In genomic region chr17:50425682-50426471, GRCh38 we compare ENCODE assay signal across 1 cellular context.
A peak's percentile ranks its signal among the peaks of the same experiment; 100 is the strongest.
TF ChIP-seq lines count a peak whose summit lies in the region.

Gene ACSF2, plus strand, starts transcription at chr17:50426218. Its CDS starts 44 bp downstream, at chr17:50426262.

TF ChIP-seq in HepG2, 621 proteins besides CTCF, POLR2A, EP300 and RAD21 (continued from another document and continues in another):
- 0 out of 2 replicates have a peak, but pooled peaks have one; percentile 21 for TF ChIP-seq TEF (CRISPR knock-in tag; IDR thresholded peaks at IDR 0.05)
- TF ChIP-seq DDIT3 (CRISPR knock-in tag; IDR thresholded peaks at IDR 0.05), result no peak
- TF ChIP-seq ZNF30 (CRISPR knock-in tag; IDR thresholded peaks at IDR 0.05), result no peak
- TF ChIP-seq HES4 (CRISPR knock-in tag; IDR thresholded peaks at IDR 0.05; ENCODE audit: borderline replicate concordance), result peak; percentile 45; the same call in 1 of the 2 replicates
- peak; percentile 86 for TF ChIP-seq DRAP1 (CRISPR knock-in tag; IDR thresholded peaks at IDR 0.05)
- TF ChIP-seq YEATS4 (CRISPR knock-in tag; IDR thresholded peaks at IDR 0.05; ENCODE audit: borderline replicate concordance), result peak; percentile 32; the same call in 1 of the 2 replicates
- no peak for TF ChIP-seq SMAD3 (CRISPR knock-in tag; IDR thresholded peaks at IDR 0.05)
- 0 out of 2 replicates have a peak, but pooled peaks have one; percentile 35 for TF ChIP-seq KLF15 (CRISPR knock-in tag; IDR thresholded peaks at IDR 0.05; ENCODE audit: borderline replicate concordance)
- peak; percentile 34; the same call in 1 of the 2 replicates for TF ChIP-seq ARID4A (CRISPR knock-in tag; IDR thresholded peaks at IDR 0.05; ENCODE audit: borderline replicate concordance)
- TF ChIP-seq ZNF12 (CRISPR knock-in tag; IDR thresholded peaks at IDR 0.05), result no peak
- 0 out of 2 replicates have a peak, but pooled peaks have one; percentile 40 for TF ChIP-seq KDM3A (CRISPR knock-in tag; IDR thresholded peaks at IDR 0.05; ENCODE audit: low read depth)
- no peak for TF ChIP-seq ZNF33A (CRISPR knock-in tag; IDR thresholded peaks at IDR 0.05; ENCODE audit: borderline replicate concordance)
- no peak for TF ChIP-seq ATF5 (CRISPR knock-in tag; IDR thresholded peaks at IDR 0.05; ENCODE audit: low read depth)
- TF ChIP-seq ZNF768 (CRISPR knock-in tag; IDR thresholded peaks at IDR 0.05), result no peak
- no peak for TF ChIP-seq PAWR (CRISPR knock-in tag; IDR thresholded peaks at IDR 0.05; ENCODE audit: borderline replicate concordance)
- no peak for TF ChIP-seq SMYD3 (CRISPR knock-in tag; IDR thresholded peaks at IDR 0.05)
- peak; percentile 60; the same call in 1 of the 2 replicates for TF ChIP-seq ZNF343 (CRISPR knock-in tag; IDR thresholded peaks at IDR 0.05)
- peak; percentile 54; the same call in 1 of the 2 replicates for TF ChIP-seq POGK (CRISPR knock-in tag; conservative IDR thresholded peaks at IDR 0.05)
- TF ChIP-seq CREB3 (CRISPR knock-in tag; IDR thresholded peaks at IDR 0.05), result peak; percentile 72
- TF ChIP-seq BCLAF1 (IDR thresholded peaks at IDR 0.05), result no peak
- TF ChIP-seq ZFP91 (CRISPR knock-in tag; IDR thresholded peaks at IDR 0.05; ENCODE audit: borderline replicate concordance), result peak; percentile 13; the same call in 1 of the 2 replicates
- peak; percentile 23; the same call in 1 of the 2 replicates for TF ChIP-seq MAZ (IDR thresholded peaks at IDR 0.05; ENCODE audit: borderline replicate concordance, low read depth, low read length)
- TF ChIP-seq MAZ (CRISPR knock-in tag; IDR thresholded peaks at IDR 0.05; ENCODE audit: low read depth), result peak; percentile 9; the same call in 1 of the 2 replicates
- TF ChIP-seq MLLT10 (CRISPR knock-in tag; IDR thresholded peaks at IDR 0.05), result no peak
- peak; percentile 75; the same call in 1 of the 2 replicates for TF ChIP-seq MYC (CRISPR knock-in tag; IDR thresholded peaks at IDR 0.05; ENCODE audit: borderline replicate concordance)
- no peak for TF ChIP-seq NR1H2 (CRISPR knock-in tag; IDR thresholded peaks at IDR 0.05; ENCODE audit: borderline replicate concordance, low read depth)
- peak; percentile 24 for TF ChIP-seq PITX1 (CRISPR knock-in tag; IDR thresholded peaks at IDR 0.05)
- no peak for TF ChIP-seq E2F1 (CRISPR knock-in tag; IDR thresholded peaks at IDR 0.05)
- no peak for TF ChIP-seq CCDC6 (CRISPR knock-in tag; IDR thresholded peaks at IDR 0.05)
- TF ChIP-seq MTA1 (CRISPR knock-in tag; IDR thresholded peaks at IDR 0.05; ENCODE audit: borderline replicate concordance), result peak; percentile 37; the same call in 1 of the 2 replicates
- TF ChIP-seq NFIC (IDR thresholded peaks at IDR 0.05; ENCODE audit: low read length), result no peak
- no peak for TF ChIP-seq ZNF543 (CRISPR knock-in tag; IDR thresholded peaks at IDR 0.05)
- no peak for TF ChIP-seq PLSCR1 (CRISPR knock-in tag; IDR thresholded peaks at IDR 0.05; ENCODE audit: borderline replicate concordance)
- TF ChIP-seq CHD2 (IDR thresholded peaks at IDR 0.05; ENCODE audit: low read depth, low read length), result no peak
- TF ChIP-seq NCOR1 (IDR thresholded peaks at IDR 0.05; ENCODE audit: borderline replicate concordance, low read length), result peak; percentile 40; the same call in 1 of the 2 replicates
- TF ChIP-seq GRHL1 (CRISPR knock-in tag; conservative IDR thresholded peaks at IDR 0.05), result no peak
- no peak for TF ChIP-seq KLF6 (CRISPR knock-in tag; IDR thresholded peaks at IDR 0.05)
- TF ChIP-seq MXI1 (IDR thresholded peaks at IDR 0.05; ENCODE audit: borderline replicate concordance, low read depth, low read length), result peak; percentile 26; the same call in 1 of the 3 replicates
- TF ChIP-seq IRF1 (CRISPR knock-in tag; IDR thresholded peaks at IDR 0.05; ENCODE audit: low read depth), result 0 out of 2 replicates have a peak, but pooled peaks have one; percentile 37
- peak; percentile 11 for TF ChIP-seq SOX5 (CRISPR knock-in tag; IDR thresholded peaks at IDR 0.05; ENCODE audit: borderline replicate concordance)
- TF ChIP-seq FOXK1 (CRISPR knock-in tag; IDR thresholded peaks at IDR 0.05; ENCODE audit: borderline replicate concordance, low read depth), result peak; percentile 19; the same call in 1 of the 2 replicates
